1 cellular context compared by ENCODE assay signal in genomic region chr1:28246427-28246832, GRCh38.
TF ChIP-seq lines count a peak whose summit lies in the region.

No MANE protein-coding gene starts in this region.

TF ChIP-seq in HepG2, 621 proteins besides CTCF, POLR2A, EP300 and RAD21 (continued from another document and continues in another):
- TF ChIP-seq HOMEZ (CRISPR knock-in tag; IDR thresholded peaks at IDR 0.05; ENCODE audit: low read depth) (peak; percentile 80), ZNF577 (CRISPR knock-in tag; IDR thresholded peaks at IDR 0.05; ENCODE audit: borderline replicate concordance, low read depth) (no peak), PLRG1 (conservative IDR thresholded peaks at IDR 0.05) (no peak), PAWR (CRISPR knock-in tag; IDR thresholded peaks at IDR 0.05; ENCODE audit: borderline replicate concordance) (no peak), KIAA2018 (CRISPR knock-in tag; IDR thresholded peaks at IDR 0.05; ENCODE audit: borderline replicate concordance) (no peak), HIVEP1 (CRISPR knock-in tag; IDR thresholded peaks at IDR 0.05) (no peak), ZBTB7A (CRISPR knock-in tag; IDR thresholded peaks at IDR 0.05) (no peak), POGK (CRISPR knock-in tag; conservative IDR thresholded peaks at IDR 0.05) (no peak), ATF2 (CRISPR knock-in tag; IDR thresholded peaks at IDR 0.05) (no peak), ZSCAN25 (CRISPR knock-in tag; IDR thresholded peaks at IDR 0.05) (no peak), JUN (CRISPR knock-in tag; IDR thresholded peaks at IDR 0.05) (no peak), IKZF4 (CRISPR knock-in tag; IDR thresholded peaks at IDR 0.05; ENCODE audit: borderline replicate concordance, low read depth, not compliant biosample characterization) (no peak), ZNF362 (CRISPR knock-in tag; IDR thresholded peaks at IDR 0.05; ENCODE audit: borderline replicate concordance) (no peak), ZBTB20 (CRISPR knock-in tag; IDR thresholded peaks at IDR 0.05; ENCODE audit: borderline replicate concordance, low read depth) (peak; percentile 93; the same call in 1 of the 2 replicates), HNF4A (CRISPR knock-in tag; IDR thresholded peaks at IDR 0.05) (no peak), ZNF569 (CRISPR knock-in tag; IDR thresholded peaks at IDR 0.05; ENCODE audit: borderline replicate concordance) (no peak), ZNF101 (CRISPR knock-in tag; IDR thresholded peaks at IDR 0.05; ENCODE audit: borderline replicate concordance, low read depth) (no peak), ATF4 (CRISPR knock-in tag; IDR thresholded peaks at IDR 0.05) (peak in 1 of 2 experiments; percentile 36; a peak in 2 of 4 replicates), GTF3A (CRISPR knock-in tag; conservative IDR thresholded peaks at IDR 0.05) (no peak), RXRB (CRISPR knock-in tag; IDR thresholded peaks at IDR 0.05; ENCODE audit: borderline replicate concordance) (peak; percentile 39; the same call in 1 of the 2 replicates), ZSCAN29 (CRISPR knock-in tag; conservative IDR thresholded peaks at IDR 0.05) (peak; percentile 57; the same call in 1 of the 2 replicates), SRF (IDR thresholded peaks at IDR 0.05; ENCODE audit: low read depth, low read length) (no peak), ZSCAN12 (CRISPR knock-in tag; IDR thresholded peaks at IDR 0.05) (no peak), PHB2 (IDR thresholded peaks at IDR 0.05; ENCODE audit: partially characterized antibody) (no peak), NCOA5 (CRISPR knock-in tag; IDR thresholded peaks at IDR 0.05) (no peak), MEIS1 (CRISPR knock-in tag; IDR thresholded peaks at IDR 0.05; ENCODE audit: borderline replicate concordance) (no peak), SIN3B (IDR thresholded peaks at IDR 0.05; ENCODE audit: low read length) (no peak), ZNF432 (CRISPR knock-in tag; IDR thresholded peaks at IDR 0.05; ENCODE audit: borderline replicate concordance) (no peak), MLLT10 (CRISPR knock-in tag; IDR thresholded peaks at IDR 0.05) (no peak), CEBPB (IDR thresholded peaks at IDR 0.05; ENCODE audit: borderline replicate concordance, low read depth, low read length) (peak; percentile 100), CBX2 (IDR thresholded peaks at IDR 0.05; ENCODE audit: low read depth, low read length) (no peak), CBX2 (CRISPR knock-in tag; IDR thresholded peaks at IDR 0.05; ENCODE audit: low read depth) (no peak), IRF1 (CRISPR knock-in tag; IDR thresholded peaks at IDR 0.05; ENCODE audit: low read depth) (no peak), ETS1 (CRISPR knock-in tag; IDR thresholded peaks at IDR 0.05) (no peak), HOXA3 (CRISPR knock-in tag; IDR thresholded peaks at IDR 0.05) (no peak), MAZ (IDR thresholded peaks at IDR 0.05; ENCODE audit: borderline replicate concordance, low read depth, low read length) (no peak), MAZ (CRISPR knock-in tag; IDR thresholded peaks at IDR 0.05; ENCODE audit: low read depth) (no peak), ARID2 (CRISPR knock-in tag; IDR thresholded peaks at IDR 0.05; ENCODE audit: borderline replicate concordance) (peak; percentile 42; the same call in 1 of the 2 replicates), ZBTB2 (CRISPR knock-in tag; IDR thresholded peaks at IDR 0.05; ENCODE audit: low read depth) (no peak; the same call in 1 of the 2 replicates), NR3C1 (CRISPR knock-in tag; IDR thresholded peaks at IDR 0.05) (no peak), ADNP (CRISPR knock-in tag; IDR thresholded peaks at IDR 0.05) (no peak), CHD4 (IDR thresholded peaks at IDR 0.05; ENCODE audit: borderline replicate concordance, low read length) (peak; percentile 64; the same call in 1 of the 2 replicates), ZNF160 (CRISPR knock-in tag; IDR thresholded peaks at IDR 0.05) (no peak), ELF1 (CRISPR knock-in tag; IDR thresholded peaks at IDR 0.05) (peak; percentile 34; the same call in 1 of the 2 replicates), ZFP1 (CRISPR knock-in tag; IDR thresholded peaks at IDR 0.05) (peak; percentile 91; the same call in 1 of the 2 replicates), ERF (CRISPR knock-in tag; IDR thresholded peaks at IDR 0.05) (peak; percentile 26; the same call in 1 of the 2 replicates), NFIB (CRISPR knock-in tag; IDR thresholded peaks at IDR 0.05; ENCODE audit: borderline replicate concordance) (no peak), JUND (CRISPR knock-in tag; IDR thresholded peaks at IDR 0.05) (no peak), ZNF766 (CRISPR knock-in tag; IDR thresholded peaks at IDR 0.05; ENCODE audit: borderline replicate concordance) (no peak), ZC3H13 (CRISPR knock-in tag; IDR thresholded peaks at IDR 0.05) (no peak)
